In the genomic region with DNA sequence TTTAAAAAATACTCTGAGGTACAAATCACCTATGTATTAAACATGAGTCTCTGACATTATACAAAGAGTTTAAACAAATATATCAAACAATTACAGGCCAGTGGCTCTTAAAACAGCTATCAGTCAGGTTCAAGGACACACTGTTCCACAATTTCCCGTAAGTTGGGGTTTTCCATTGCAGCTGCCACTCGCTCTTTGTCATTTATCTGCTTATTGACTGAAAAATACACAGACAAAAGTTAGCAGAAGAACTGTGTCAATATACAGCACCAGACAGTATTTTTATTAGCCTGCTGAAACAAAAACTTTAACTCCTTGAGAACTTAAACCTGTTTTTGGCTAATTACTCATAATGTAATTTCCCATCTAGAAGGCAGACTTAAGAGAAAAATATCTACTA, we compare ENCODE assay signal across 2 cellular contexts.
A peak's percentile ranks its signal among the peaks of the same experiment; 100 is the strongest.
TF ChIP-seq lines count a peak whose summit lies in the region.

No MANE protein-coding gene starts in this region.

TF ChIP-seq in WTC11, 78 proteins besides CTCF, POLR2A, EP300 and RAD21:
- TF ChIP-seq GABPB1 (CRISPR knock-in tag; IDR thresholded peaks at IDR 0.05) = peak; percentile 56; the same call in 1 of the 2 replicates
- TF ChIP-seq, protein P1, sequence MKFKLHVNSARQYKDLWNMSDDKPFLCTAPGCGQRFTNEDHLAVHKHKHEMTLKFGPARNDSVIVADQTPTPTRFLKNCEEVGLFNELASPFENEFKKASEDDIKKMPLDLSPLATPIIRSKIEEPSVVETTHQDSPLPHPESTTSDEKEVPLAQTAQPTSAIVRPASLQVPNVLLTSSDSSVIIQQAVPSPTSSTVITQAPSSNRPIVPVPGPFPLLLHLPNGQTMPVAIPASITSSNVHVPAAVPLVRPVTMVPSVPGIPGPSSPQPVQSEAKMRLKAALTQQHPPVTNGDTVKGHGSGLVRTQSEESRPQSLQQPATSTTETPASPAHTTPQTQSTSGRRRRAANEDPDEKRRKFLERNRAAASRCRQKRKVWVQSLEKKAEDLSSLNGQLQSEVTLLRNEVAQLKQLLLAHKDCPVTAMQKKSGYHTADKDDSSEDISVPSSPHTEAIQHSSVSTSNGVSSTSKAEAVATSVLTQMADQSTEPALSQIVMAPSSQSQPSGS (CRISPR knock-in tag; IDR thresholded peaks at IDR 0.05; ENCODE audit: borderline replicate concordance, low read depth) = no peak

TF ChIP-seq in HepG2, 621 proteins besides CTCF, POLR2A, EP300 and RAD21 (continues in another document):
- TF ChIP-seq, protein P2, sequence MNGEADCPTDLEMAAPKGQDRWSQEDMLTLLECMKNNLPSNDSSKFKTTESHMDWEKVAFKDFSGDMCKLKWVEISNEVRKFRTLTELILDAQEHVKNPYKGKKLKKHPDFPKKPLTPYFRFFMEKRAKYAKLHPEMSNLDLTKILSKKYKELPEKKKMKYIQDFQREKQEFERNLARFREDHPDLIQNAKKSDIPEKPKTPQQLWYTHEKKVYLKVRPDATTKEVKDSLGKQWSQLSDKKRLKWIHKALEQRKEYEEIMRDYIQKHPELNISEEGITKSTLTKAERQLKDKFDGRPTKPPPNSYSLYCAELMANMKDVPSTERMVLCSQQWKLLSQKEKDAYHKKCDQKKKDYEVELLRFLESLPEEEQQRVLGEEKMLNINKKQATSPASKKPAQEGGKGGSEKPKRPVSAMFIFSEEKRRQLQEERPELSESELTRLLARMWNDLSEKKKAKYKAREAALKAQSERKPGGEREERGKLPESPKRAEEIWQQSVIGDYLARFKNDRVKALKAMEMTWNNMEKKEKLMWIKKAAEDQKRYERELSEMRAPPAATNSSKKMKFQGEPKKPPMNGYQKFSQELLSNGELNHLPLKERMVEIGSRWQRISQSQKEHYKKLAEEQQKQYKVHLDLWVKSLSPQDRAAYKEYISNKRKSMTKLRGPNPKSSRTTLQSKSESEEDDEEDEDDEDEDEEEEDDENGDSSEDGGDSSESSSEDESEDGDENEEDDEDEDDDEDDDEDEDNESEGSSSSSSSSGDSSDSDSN (CRISPR knock-in tag; IDR thresholded peaks at IDR 0.05) = no peak
- TF ChIP-seq YEATS4 (CRISPR knock-in tag; IDR thresholded peaks at IDR 0.05; ENCODE audit: borderline replicate concordance) (no peak), ELF1 (CRISPR knock-in tag; IDR thresholded peaks at IDR 0.05) (no peak), HNRNPLL (IDR thresholded peaks at IDR 0.05; ENCODE audit: low read depth, low read length, poor library complexity, severe bottlenecking) (no peak), POLR2AphosphoS5 (IDR thresholded peaks at IDR 0.05; ENCODE audit: low read depth, low read length) (no peak), ZNF383 (CRISPR knock-in tag; IDR thresholded peaks at IDR 0.05; ENCODE audit: borderline replicate concordance) (no peak), FOXJ3 (CRISPR knock-in tag; IDR thresholded peaks at IDR 0.05; ENCODE audit: borderline replicate concordance) (peak; percentile 91; the same call in 1 of the 2 replicates), HMGA1 (CRISPR knock-in tag; conservative IDR thresholded peaks at IDR 0.05) (no peak), HOXA5 (CRISPR knock-in tag; IDR thresholded peaks at IDR 0.05) (peak; percentile 75), KLF9 (CRISPR knock-in tag; IDR thresholded peaks at IDR 0.05; ENCODE audit: low read depth) (no peak), RBM22 (optimal IDR thresholded peaks at IDR 0.05; ENCODE audit: low read length) (no peak), BRD4 (CRISPR knock-in tag; IDR thresholded peaks at IDR 0.05) (no peak), REPIN1 (CRISPR knock-in tag; IDR thresholded peaks at IDR 0.05; ENCODE audit: borderline replicate concordance, low read depth) (peak; percentile 56; the same call in 1 of the 2 replicates), ZSCAN12 (CRISPR knock-in tag; IDR thresholded peaks at IDR 0.05) (no peak), FOSL2 (CRISPR knock-in tag; IDR thresholded peaks at IDR 0.05) (peak; percentile 74), ZC3H4 (CRISPR knock-in tag; IDR thresholded peaks at IDR 0.05; ENCODE audit: borderline replicate concordance) (no peak), CHD4 (IDR thresholded peaks at IDR 0.05; ENCODE audit: borderline replicate concordance, low read length) (no peak), ZNF670 (CRISPR knock-in tag; IDR thresholded peaks at IDR 0.05; ENCODE audit: borderline replicate concordance) (no peak)
- TF ChIP-seq, protein P3, sequence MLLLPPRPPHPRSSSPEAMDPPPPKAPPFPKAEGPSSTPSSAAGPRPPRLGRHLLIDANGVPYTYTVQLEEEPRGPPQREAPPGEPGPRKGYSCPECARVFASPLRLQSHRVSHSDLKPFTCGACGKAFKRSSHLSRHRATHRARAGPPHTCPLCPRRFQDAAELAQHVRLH (CRISPR knock-in tag; IDR thresholded peaks at IDR 0.05; ENCODE audit: borderline replicate concordance, low read depth) = 0 out of 2 replicates have a peak, but pooled peaks have one; percentile 57
- TF ChIP-seq, protein P4, sequence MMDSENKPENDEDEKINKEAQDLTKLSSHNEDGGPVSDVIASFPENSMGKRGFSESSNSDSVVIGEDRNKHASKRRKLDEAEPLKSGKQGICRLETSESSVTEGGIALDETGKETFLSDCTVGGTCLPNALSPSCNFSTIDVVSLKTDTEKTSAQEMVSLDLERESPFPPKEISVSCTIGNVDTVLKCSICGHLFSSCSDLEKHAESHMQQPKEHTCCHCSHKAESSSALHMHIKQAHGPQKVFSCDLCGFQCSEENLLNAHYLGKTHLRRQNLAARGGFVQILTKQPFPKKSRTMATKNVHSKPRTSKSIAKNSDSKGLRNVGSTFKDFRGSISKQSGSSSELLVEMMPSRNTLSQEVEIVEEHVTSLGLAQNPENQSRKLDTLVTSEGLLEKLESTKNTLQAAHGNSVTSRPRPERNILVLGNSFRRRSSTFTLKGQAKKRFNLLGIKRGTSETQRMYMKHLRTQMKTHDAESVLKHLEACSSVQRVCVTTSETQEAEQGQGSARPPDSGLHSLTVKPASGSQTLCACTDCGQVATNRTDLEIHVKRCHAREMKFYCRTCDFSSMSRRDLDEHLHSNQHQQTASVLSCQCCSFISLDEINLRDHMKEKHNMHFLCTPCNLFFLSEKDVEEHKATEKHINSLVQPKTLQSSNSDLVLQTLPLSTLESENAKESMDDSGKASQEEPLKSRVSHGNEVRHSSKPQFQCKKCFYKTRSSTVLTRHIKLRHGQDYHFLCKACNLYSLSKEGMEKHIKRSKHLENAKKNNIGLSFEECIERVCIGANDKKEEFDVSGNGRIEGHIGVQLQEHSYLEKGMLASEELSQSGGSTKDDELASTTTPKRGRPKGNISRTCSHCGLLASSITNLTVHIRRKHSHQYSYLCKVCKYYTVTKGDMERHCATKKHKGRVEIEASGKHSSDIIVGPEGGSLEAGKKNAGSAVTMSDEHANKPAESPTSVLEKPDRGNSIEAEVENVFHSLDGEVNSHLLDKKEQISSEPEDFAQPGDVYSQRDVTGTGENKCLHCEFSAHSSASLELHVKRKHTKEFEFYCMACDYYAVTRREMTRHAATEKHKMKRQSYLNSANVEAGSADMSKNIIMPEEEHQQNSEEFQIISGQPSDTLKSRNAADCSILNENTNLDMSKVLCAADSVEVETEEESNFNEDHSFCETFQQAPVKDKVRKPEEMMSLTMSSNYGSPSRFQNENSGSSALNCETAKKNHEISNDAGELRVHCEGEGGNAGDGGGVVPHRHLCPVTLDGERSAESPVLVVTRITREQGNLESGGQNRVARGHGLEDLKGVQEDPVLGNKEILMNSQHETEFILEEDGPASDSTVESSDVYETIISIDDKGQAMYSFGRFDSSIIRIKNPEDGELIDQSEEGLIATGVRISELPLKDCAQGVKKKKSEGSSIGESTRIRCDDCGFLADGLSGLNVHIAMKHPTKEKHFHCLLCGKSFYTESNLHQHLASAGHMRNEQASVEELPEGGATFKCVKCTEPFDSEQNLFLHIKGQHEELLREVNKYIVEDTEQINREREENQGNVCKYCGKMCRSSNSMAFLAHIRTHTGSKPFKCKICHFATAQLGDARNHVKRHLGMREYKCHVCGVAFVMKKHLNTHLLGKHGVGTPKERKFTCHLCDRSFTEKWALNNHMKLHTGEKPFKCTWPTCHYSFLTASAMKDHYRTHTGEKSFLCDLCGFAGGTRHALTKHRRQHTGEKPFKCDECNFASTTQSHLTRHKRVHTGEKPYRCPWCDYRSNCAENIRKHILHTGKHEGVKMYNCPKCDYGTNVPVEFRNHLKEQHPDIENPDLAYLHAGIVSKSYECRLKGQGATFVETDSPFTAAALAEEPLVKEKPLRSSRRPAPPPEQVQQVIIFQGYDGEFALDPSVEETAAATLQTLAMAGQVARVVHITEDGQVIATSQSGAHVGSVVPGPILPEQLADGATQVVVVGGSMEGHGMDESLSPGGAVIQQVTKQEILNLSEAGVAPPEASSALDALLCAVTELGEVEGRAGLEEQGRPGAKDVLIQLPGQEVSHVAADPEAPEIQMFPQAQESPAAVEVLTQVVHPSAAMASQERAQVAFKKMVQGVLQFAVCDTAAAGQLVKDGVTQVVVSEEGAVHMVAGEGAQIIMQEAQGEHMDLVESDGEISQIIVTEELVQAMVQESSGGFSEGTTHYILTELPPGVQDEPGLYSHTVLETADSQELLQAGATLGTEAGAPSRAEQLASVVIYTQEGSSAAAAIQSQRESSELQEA (CRISPR knock-in tag; IDR thresholded peaks at IDR 0.05; ENCODE audit: not compliant biosample characterization) = no peak
- TF ChIP-seq, protein P5, sequence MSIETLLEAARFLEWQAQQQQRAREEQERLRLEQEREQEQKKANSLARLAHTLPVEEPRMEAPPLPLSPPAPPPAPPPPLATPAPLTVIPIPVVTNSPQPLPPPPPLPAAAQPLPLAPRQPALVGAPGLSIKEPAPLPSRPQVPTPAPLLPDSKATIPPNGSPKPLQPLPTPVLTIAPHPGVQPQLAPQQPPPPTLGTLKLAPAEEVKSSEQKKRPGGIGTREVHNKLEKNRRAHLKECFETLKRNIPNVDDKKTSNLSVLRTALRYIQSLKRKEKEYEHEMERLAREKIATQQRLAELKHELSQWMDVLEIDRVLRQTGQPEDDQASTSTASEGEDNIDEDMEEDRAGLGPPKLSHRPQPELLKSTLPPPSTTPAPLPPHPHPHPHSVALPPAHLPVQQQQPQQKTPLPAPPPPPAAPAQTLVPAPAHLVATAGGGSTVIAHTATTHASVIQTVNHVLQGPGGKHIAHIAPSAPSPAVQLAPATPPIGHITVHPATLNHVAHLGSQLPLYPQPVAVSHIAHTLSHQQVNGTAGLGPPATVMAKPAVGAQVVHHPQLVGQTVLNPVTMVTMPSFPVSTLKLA (IDR thresholded peaks at IDR 0.05) = no peak
- TF ChIP-seq, protein P6, sequence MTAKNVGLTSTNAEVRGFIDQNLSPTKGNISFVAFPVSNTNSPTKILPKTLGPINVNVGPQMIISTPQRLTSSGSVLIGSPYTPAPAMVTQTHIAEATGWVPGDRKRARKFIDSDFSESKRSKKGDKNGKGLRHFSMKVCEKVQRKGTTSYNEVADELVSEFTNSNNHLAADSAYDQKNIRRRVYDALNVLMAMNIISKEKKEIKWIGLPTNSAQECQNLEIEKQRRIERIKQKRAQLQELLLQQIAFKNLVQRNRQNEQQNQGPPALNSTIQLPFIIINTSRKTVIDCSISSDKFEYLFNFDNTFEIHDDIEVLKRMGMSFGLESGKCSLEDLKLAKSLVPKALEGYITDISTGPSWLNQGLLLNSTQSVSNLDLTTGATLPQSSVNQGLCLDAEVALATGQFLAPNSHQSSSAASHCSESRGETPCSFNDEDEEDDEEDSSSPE (CRISPR knock-in tag; IDR thresholded peaks at IDR 0.05) = no peak
- TF ChIP-seq, protein P7, sequence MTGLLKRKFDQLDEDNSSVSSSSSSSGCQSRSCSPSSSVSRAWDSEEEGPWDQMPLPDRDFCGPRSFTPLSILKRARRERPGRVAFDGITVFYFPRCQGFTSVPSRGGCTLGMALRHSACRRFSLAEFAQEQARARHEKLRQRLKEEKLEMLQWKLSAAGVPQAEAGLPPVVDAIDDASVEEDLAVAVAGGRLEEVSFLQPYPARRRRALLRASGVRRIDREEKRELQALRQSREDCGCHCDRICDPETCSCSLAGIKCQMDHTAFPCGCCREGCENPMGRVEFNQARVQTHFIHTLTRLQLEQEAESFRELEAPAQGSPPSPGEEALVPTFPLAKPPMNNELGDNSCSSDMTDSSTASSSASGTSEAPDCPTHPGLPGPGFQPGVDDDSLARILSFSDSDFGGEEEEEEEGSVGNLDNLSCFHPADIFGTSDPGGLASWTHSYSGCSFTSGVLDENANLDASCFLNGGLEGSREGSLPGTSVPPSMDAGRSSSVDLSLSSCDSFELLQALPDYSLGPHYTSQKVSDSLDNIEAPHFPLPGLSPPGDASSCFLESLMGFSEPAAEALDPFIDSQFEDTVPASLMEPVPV (CRISPR knock-in tag; IDR thresholded peaks at IDR 0.05) = no peak
- TF ChIP-seq, protein P8, sequence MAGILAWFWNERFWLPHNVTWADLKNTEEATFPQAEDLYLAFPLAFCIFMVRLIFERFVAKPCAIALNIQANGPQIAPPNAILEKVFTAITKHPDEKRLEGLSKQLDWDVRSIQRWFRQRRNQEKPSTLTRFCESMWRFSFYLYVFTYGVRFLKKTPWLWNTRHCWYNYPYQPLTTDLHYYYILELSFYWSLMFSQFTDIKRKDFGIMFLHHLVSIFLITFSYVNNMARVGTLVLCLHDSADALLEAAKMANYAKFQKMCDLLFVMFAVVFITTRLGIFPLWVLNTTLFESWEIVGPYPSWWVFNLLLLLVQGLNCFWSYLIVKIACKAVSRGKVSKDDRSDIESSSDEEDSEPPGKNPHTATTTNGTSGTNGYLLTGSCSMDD (CRISPR knock-in tag; IDR thresholded peaks at IDR 0.05) = no peak
- TF ChIP-seq, protein P9, sequence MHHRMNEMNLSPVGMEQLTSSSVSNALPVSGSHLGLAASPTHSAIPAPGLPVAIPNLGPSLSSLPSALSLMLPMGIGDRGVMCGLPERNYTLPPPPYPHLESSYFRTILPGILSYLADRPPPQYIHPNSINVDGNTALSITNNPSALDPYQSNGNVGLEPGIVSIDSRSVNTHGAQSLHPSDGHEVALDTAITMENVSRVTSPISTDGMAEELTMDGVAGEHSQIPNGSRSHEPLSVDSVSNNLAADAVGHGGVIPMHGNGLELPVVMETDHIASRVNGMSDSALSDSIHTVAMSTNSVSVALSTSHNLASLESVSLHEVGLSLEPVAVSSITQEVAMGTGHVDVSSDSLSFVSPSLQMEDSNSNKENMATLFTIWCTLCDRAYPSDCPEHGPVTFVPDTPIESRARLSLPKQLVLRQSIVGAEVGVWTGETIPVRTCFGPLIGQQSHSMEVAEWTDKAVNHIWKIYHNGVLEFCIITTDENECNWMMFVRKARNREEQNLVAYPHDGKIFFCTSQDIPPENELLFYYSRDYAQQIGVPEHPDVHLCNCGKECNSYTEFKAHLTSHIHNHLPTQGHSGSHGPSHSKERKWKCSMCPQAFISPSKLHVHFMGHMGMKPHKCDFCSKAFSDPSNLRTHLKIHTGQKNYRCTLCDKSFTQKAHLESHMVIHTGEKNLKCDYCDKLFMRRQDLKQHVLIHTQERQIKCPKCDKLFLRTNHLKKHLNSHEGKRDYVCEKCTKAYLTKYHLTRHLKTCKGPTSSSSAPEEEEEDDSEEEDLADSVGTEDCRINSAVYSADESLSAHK (CRISPR knock-in tag; IDR thresholded peaks at IDR 0.05; ENCODE audit: borderline replicate concordance) = no peak
- TF ChIP-seq, protein P10, sequence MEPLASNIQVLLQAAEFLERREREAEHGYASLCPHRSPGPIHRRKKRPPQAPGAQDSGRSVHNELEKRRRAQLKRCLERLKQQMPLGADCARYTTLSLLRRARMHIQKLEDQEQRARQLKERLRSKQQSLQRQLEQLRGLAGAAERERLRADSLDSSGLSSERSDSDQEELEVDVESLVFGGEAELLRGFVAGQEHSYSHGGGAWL (CRISPR knock-in tag; IDR thresholded peaks at IDR 0.05) = no peak
